ENCODE assay signal across 13 cellular contexts in genomic region chr4:176563591-176563990, GRCh38.
DNase-seq lines count a peak whose midpoint lies in the region; ATAC-seq and TF ChIP-seq lines count a peak whose summit lies in the region.
"Had no signal": no experiment of that assay in that cellular context is flagged by ENCODE, and none has a peak within 500 bp of the region (broad histone marks: within the 10 kb centered on the region; RNA-seq: fewer than 3 reads in every experiment).

No MANE protein-coding gene starts in this region.

- ATAC-seq in HG02852 (IDR thresholded peaks at IDR 0.05; ENCODE audit: unreplicated experiment): no peak

- peak; percentile 26 for DNase-seq in LHCN-M2 (ENCODE audit: low read depth)
- DNase-seq in brain microvascular endothelial cell: peak; percentile 46
- DNase-seq in left kidney (ENCODE audit: low read depth, low spot score): peak; percentile 21
- DNase-seq in CD1c-positive myeloid dendritic cell (ENCODE audit: extremely low spot score): no peak
- no peak for DNase-seq in ecto neural progenitor cell (ENCODE audit: low spot score)
- DNase-seq in KG1 (lab: John Stamatoyannopoulos, UW): no peak
- DNase-seq: activated T-cell treated with anti-CD3 and anti-CD28 coated beads, Interleukin-2, amount 50 U/mL, for 24 hours; DMS79 treated with DMSO at 0.1 percent for 48 hours; mesendoderm; NCI-H1436 treated with DMSO at 0.1 percent for 48 hours had no signal

- H3K27me3 ChIP-seq in brain microvascular endothelial cell (replicated peaks): no peaks in the 10 kb centered on the region

- no peak overlapping the region for H3K27ac ChIP-seq in C4-2B
- H3K27ac ChIP-seq in brain microvascular endothelial cell: no peak overlapping the region
- H3K27ac ChIP-seq: prostate gland had no signal

- in situ Hi-C loops in brain microvascular endothelial cell (cut with HindIII; ENCODE audit: low pct_ligation_motif_present, low sequenced_read_pairs): no loop called here

- TF ChIP-seq CTCF in C4-2B (conservative IDR thresholded peaks at IDR 0.05): peak; percentile 46
- peak; percentile 43 for TF ChIP-seq CTCF in brain microvascular endothelial cell (IDR thresholded peaks at IDR 0.05; ENCODE audit: low read depth, low read length, missing control alignments)

- H3K36me3 ChIP-seq in brain microvascular endothelial cell (replicated peaks): no peaks in the 10 kb centered on the region
- H3K36me3 ChIP-seq: prostate gland had no signal

- H3K4me3 ChIP-seq in brain microvascular endothelial cell (ENCODE audit: low read depth, low read length): no peak overlapping the region
- H3K4me3 ChIP-seq: prostate gland had no signal

Comparison
In these comparisons a context has a peak if more than half of its experiments do, and no peak if none do; other contexts are left out.
1. DNase-seq: peak in LHCN-M2 (single experiment), brain microvascular endothelial cell (single experiment) and left kidney (single experiment); none in CD1c-positive myeloid dendritic cell (single experiment), ecto neural progenitor cell (single experiment) and KG1 (single experiment).